Comparison of ENCODE assay signal across 2 cellular contexts in genomic region chr5:177004961-177005360, GRCh38.
TF ChIP-seq lines count a peak whose summit lies in the region.

No MANE protein-coding gene starts in this region.

TF ChIP-seq in A549, 52 proteins besides CTCF, POLR2A, EP300 and RAD21 (continued from another document):
- TF ChIP-seq REST (IDR thresholded peaks at IDR 0.05), result no peak
- no peak for TF ChIP-seq CHD2 (IDR thresholded peaks at IDR 0.05; ENCODE audit: low read length, partially characterized antibody)
- no peak for TF ChIP-seq FOXS1 (CRISPR knock-in tag; IDR thresholded peaks at IDR 0.05)
- no peak for TF ChIP-seq CHD4 (IDR thresholded peaks at IDR 0.05; ENCODE audit: borderline replicate concordance)
- TF ChIP-seq KDM1A (IDR thresholded peaks at IDR 0.05; ENCODE audit: low read depth), result no peak
- TF ChIP-seq E2F6 (IDR thresholded peaks at IDR 0.05; ENCODE audit: borderline replicate concordance, low read depth), result no peak
- no peak for TF ChIP-seq HEYL (CRISPR knock-in tag; IDR thresholded peaks at IDR 0.05)
- no peak for TF ChIP-seq JUNB (IDR thresholded peaks at IDR 0.05)
- TF ChIP-seq HOXA7 (CRISPR knock-in tag; IDR thresholded peaks at IDR 0.05), result no peak
- no peak for TF ChIP-seq CBX2 (IDR thresholded peaks at IDR 0.05; ENCODE audit: borderline replicate concordance, low read depth)
- TF ChIP-seq TP53 (CRISPR knock-in tag; IDR thresholded peaks at IDR 0.05), result no peak
- TF ChIP-seq CBX8 (IDR thresholded peaks at IDR 0.05), result no peak
- TF ChIP-seq MAZ (IDR thresholded peaks at IDR 0.05; ENCODE audit: borderline replicate concordance, low read depth, low read length), result no peak
- TF ChIP-seq, protein P1, sequence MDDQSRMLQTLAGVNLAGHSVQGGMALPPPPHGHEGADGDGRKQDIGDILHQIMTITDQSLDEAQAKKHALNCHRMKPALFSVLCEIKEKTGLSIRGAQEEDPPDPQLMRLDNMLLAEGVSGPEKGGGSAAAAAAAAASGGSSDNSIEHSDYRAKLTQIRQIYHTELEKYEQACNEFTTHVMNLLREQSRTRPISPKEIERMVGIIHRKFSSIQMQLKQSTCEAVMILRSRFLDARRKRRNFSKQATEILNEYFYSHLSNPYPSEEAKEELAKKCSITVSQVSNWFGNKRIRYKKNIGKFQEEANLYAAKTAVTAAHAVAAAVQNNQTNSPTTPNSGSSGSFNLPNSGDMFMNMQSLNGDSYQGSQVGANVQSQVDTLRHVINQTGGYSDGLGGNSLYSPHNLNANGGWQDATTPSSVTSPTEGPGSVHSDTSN (IDR thresholded peaks at IDR 0.05), result no peak
- TF ChIP-seq FOSB (CRISPR knock-in tag; IDR thresholded peaks at IDR 0.05), result no peak
- TF ChIP-seq HMGXB4 (CRISPR knock-in tag; IDR thresholded peaks at IDR 0.05; ENCODE audit: borderline replicate concordance), result no peak
- TF ChIP-seq MAX (IDR thresholded peaks at IDR 0.05), result no peak
- no peak for TF ChIP-seq SREBF2 (IDR thresholded peaks at IDR 0.05)

TF ChIP-seq in K562, 482 proteins besides CTCF, POLR2A, EP300 and RAD21 (continued from another document):
- no peak for TF ChIP-seq ARID3A (IDR thresholded peaks at IDR 0.05; ENCODE audit: borderline replicate concordance, low read depth, low read length)
- TF ChIP-seq, protein P2, sequence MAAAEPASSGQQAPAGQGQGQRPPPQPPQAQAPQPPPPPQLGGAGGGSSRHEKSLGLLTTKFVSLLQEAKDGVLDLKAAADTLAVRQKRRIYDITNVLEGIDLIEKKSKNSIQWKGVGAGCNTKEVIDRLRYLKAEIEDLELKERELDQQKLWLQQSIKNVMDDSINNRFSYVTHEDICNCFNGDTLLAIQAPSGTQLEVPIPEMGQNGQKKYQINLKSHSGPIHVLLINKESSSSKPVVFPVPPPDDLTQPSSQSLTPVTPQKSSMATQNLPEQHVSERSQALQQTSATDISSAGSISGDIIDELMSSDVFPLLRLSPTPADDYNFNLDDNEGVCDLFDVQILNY (CRISPR knock-in tag; IDR thresholded peaks at IDR 0.05), result no peak
- TF ChIP-seq CREB5 (CRISPR knock-in tag; IDR thresholded peaks at IDR 0.05), result no peak
- TF ChIP-seq ZNF165 (CRISPR knock-in tag; IDR thresholded peaks at IDR 0.05; ENCODE audit: borderline replicate concordance), result no peak
- TF ChIP-seq TSC22D4 (tag; IDR thresholded peaks at IDR 0.05), result no peak
- TF ChIP-seq ERF (CRISPR knock-in tag; IDR thresholded peaks at IDR 0.05), result no peak
- TF ChIP-seq ELK1 (CRISPR knock-in tag; IDR thresholded peaks at IDR 0.05), result no peak
- no peak for TF ChIP-seq NCOA1 (IDR thresholded peaks at IDR 0.05; ENCODE audit: low read depth)
- no peak for TF ChIP-seq MAFK (IDR thresholded peaks at IDR 0.05; ENCODE audit: low read length)
